8 cellular contexts compared by ENCODE assay signal in the genomic region with DNA sequence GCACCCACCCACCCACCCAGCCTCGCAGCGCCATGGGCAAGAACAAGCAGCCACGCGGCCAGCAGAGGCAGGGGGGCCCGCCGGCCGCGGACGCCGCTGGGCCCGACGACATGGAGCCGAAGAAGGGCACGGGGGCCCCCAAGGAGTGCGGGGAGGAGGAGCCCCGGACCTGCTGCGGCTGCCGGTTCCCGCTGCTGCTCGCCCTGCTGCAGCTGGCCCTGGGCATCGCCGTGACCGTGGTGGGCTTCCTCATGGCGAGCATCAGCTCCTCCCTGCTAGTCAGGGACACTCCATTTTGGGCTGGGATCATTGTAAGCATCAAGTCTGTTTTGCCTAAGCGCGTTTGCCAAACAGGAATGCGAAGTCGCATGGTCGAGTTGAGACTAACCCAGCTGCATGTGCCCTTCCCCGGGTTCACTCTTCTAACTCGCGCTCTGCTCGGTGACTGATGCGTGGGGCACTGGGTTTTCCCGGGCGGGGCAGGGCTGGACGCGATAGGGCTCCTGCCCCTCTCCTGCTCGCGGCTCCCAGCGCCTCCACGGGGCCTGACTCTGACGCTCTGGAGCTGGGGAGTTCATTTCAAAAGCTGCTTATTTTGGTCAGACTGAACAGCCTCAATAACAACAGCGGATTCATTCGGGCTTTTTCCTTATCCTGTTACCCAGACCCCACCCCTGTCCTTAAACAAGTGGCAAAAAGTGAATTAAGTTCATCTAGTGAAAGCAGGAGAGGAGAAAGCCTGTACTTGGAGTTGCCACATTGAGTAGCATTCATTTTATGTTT. TPM values are rescaled to one million over a fixed set of nuclear protein-coding genes. Genes with fewer than 3 reads are reported as not detected.
DNase-seq lines count a peak whose midpoint lies in the region; ATAC-seq and TF ChIP-seq lines count a peak whose summit lies in the region.

No MANE protein-coding gene starts in this region.

- ATAC-seq in HG03064 (IDR thresholded peaks at IDR 0.05; ENCODE audit: low read depth, unreplicated experiment): peak; percentile 67
- no peak for ATAC-seq in GM19324 (IDR thresholded peaks at IDR 0.05; ENCODE audit: low FRiP score, unreplicated experiment)

- H3K4me3 ChIP-seq in WI38 (ENCODE audit: low read depth, low read length) (peak overlapping the region; percentile 62), fibroblast of villous mesenchyme (ENCODE audit: low read depth, low read length) (peak overlapping the region; percentile 61), muscle layer of duodenum (ENCODE audit: low read depth in 1 of 2, low read length in 2 of 2) (peak overlapping the region; percentile 69 to 77), urinary bladder (ENCODE audit: low read depth, low read length) (peak overlapping the region; percentile 68)

- H3K36me3 ChIP-seq in muscle layer of duodenum (ENCODE audit: control insufficient read depth in 1 of 2, insufficient read depth in 2 of 2, low read length in 2 of 2): no peaks in the 10 kb centered on the region
- H3K36me3 ChIP-seq in urinary bladder (ENCODE audit: insufficient read depth): no peaks in the 10 kb centered on the region

- H3K4me1 ChIP-seq in muscle layer of duodenum (ENCODE audit: control insufficient read depth in 1 of 2, insufficient read depth in 2 of 2, low read length in 2 of 2) (peaks cover 4 to 19% of the 10 kb centered on the region in 2 donors), urinary bladder (ENCODE audit: insufficient read depth) (no peaks in the 10 kb centered on the region)

- H3K27ac ChIP-seq in muscle layer of duodenum (ENCODE audit: low read length) (peak overlapping the region; percentile 95), urinary bladder (ENCODE audit: low read depth) (peak overlapping the region; percentile 51)

- H3K9me3 ChIP-seq in muscle layer of duodenum (ENCODE audit: control insufficient read depth in 1 of 2, low read length in 2 of 2): no peaks in the 10 kb centered on the region

- TF ChIP-seq CTCF in WI38 (IDR thresholded peaks at IDR 0.05; ENCODE audit: low read depth, low read length) (no peak), fibroblast of villous mesenchyme (IDR thresholded peaks at IDR 0.05; ENCODE audit: insufficient read depth, low read depth, low read length) (no peak)

- under 1% methylated on average over 45 of the region's 45 CpGs for WGBS in urinary bladder

- DNase-seq in DMS53 (lab: John Stamatoyannopoulos, UW) (peak; percentile 80), DMS53 treated with DMSO at 0.1 percent for 48 hours (lab: John Stamatoyannopoulos, UW; ENCODE audit: unreplicated experiment) (no peak), fibroblast of villous mesenchyme (ENCODE audit: low read depth) (peak; percentile 37)

- H3K27me3 ChIP-seq in muscle layer of duodenum (ENCODE audit: low read depth, low read length): no peaks in the 10 kb centered on the region

RNA-seq across cellular contexts. Expression of gene SSPN, which starts 0.5 kb away (rescaled TPM):
- total RNA-seq in fibroblast of villous mesenchyme (11.6 and 22.0 TPM in 2 replicates), urinary bladder (78.5 TPM)
- polyA plus RNA-seq in urinary bladder: 50.2 TPM
